17 cellular contexts compared by ENCODE assay signal in the genomic region with DNA sequence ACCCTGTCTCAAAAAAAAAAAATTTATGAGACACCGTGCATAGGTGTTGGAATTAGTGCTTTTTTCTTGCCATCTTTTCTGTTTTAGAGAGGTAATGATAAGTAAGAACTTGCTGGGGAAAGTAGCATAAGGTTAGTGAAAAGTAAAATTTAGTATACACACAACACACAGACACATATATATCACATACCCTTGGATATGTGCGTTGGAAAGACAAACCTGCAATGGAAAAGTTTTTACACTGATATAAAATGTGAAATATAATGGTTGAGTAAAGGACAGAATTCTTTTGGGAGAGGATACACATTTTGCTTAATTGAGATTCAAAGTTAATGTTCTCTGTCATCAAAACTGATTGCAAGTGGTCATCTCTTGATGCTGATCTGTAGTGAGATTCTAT.
"Had no signal": no experiment of that assay in that cellular context is flagged by ENCODE, and none has a peak within 500 bp of the region (broad histone marks: within the 10 kb centered on the region; RNA-seq: fewer than 3 reads in every experiment).

No MANE protein-coding gene starts in this region.

- H3K4me1 ChIP-seq: neural progenitor cell had no signal

- H3K36me3 ChIP-seq: pancreas, thyroid gland had no signal

- ATAC-seq: left lung, pancreas had no signal

- H3K4me3 Mint-ChIP-seq: activated CD4-positive, alpha-beta memory T cell treated with anti-CD3 and anti-CD28 coated beads for 36 hours; activated naive CD8-positive, alpha-beta T cell treated with anti-CD3 and anti-CD28 coated beads, Interleukin-2, amount 10 ng/mL, durations not matched to agents 7 days and 5 days; memory B cell; neural progenitor cell had no signal

- H3K4me3 ChIP-seq: heart left ventricle, left lung, neural progenitor cell, pancreas, thyroid gland, vagina had no signal

- H3K9me3 Mint-ChIP-seq: activated CD4-positive, alpha-beta memory T cell treated with anti-CD3 and anti-CD28 coated beads for 36 hours; activated naive CD8-positive, alpha-beta T cell treated with anti-CD3 and anti-CD28 coated beads, Interleukin-2, amount 10 ng/mL, durations not matched to agents 7 days and 5 days; activated T-helper 2 cell treated with anti-CD3 and anti-CD28 coated beads, Interferon-gamma antibody, Interleukin-2, Interleukin-4, amounts not matched to agents 10 μg/mL and 5 μg/mL and 100 μg/mL, durations not matched to agents 14 hours and 24 hours and 36 hours; memory B cell had no signal

- H3K27me3 Mint-ChIP-seq: activated CD4-positive, alpha-beta memory T cell treated with anti-CD3 and anti-CD28 coated beads for 36 hours; activated naive CD8-positive, alpha-beta T cell treated with anti-CD3 and anti-CD28 coated beads, Interleukin-2, amount 10 ng/mL, durations not matched to agents 7 days and 5 days; memory B cell had no signal

- H3K9me3 ChIP-seq: heart left ventricle, left lung, pancreas, thyroid gland, vagina had no signal

- H3K27ac Mint-ChIP-seq: activated CD4-positive, alpha-beta memory T cell treated with anti-CD3 and anti-CD28 coated beads for 36 hours; activated naive CD8-positive, alpha-beta T cell treated with anti-CD3 and anti-CD28 coated beads, Interleukin-2, amount 10 ng/mL, durations not matched to agents 7 days and 5 days; activated T-helper 2 cell treated with anti-CD3 and anti-CD28 coated beads, Interferon-gamma antibody, Interleukin-2, Interleukin-4, amounts not matched to agents 10 μg/mL and 5 μg/mL and 100 μg/mL, durations not matched to agents 14 hours and 24 hours and 36 hours; memory B cell; neural progenitor cell had no signal

- FAIRE-seq: colon, endothelial cell of umbilical vein, frontal cortex, pancreas had no signal

- H3K27me3 ChIP-seq: heart left ventricle, left lung, neural progenitor cell, pancreas, thyroid gland, vagina had no signal

- DNase-seq: activated CD4-positive, alpha-beta memory T cell treated with anti-CD3 and anti-CD28 coated beads for 36 hours; activated CD4-positive, alpha-beta T cell treated with anti-CD3 and anti-CD28 coated beads for 1 hour; activated CD8-positive, alpha-beta memory T cell treated with anti-CD3 and anti-CD28 coated beads, Interleukin-2, amount 50 U/mL, for 4 hours; activated naive CD8-positive, alpha-beta T cell treated with anti-CD3 and anti-CD28 coated beads, Interleukin-2, amount 10 ng/mL, durations not matched to agents 7 days and 5 days; aorta; heart left ventricle; left lung; pancreas; retina; thyroid gland had no signal

- H3K4me2 ChIP-seq: neural progenitor cell had no signal

- H3K9ac ChIP-seq: neural progenitor cell had no signal

- H2AFZ ChIP-seq: neural progenitor cell had no signal

- H3K27ac ChIP-seq: heart left ventricle, left lung, neural progenitor cell, pancreas, thyroid gland, vagina had no signal
